ENCODE assay signal across 13 cellular contexts in the genomic region with DNA sequence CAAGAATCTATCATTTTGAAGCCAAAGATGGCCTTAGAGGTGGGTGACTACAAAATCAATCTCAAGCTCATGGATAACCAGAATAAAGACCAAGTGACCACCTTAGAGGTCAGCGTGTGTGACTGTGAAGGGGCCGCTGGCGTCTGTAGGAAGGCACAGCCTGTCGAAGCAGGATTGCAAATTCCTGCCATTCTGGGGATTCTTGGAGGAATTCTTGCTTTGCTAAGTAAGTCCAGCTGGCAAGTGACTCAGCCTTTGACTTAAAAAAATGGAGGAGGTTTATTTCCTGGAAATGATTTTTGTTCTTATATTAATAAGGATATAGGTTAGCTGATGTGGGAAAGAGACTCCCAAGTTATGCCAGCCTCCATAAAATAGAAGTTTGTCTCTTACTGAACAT. TPM values are rescaled to one million over a fixed set of nuclear protein-coding genes. Genes with fewer than 3 reads are reported as not detected.
A peak's percentile ranks its signal among the peaks of the same experiment; 100 is the strongest.
DNase-seq lines count a peak whose midpoint lies in the region; TF ChIP-seq lines count a peak whose summit lies in the region.
"Had no signal": no experiment of that assay in that cellular context is flagged by ENCODE, and none has a peak within 500 bp of the region (broad histone marks: within the 10 kb centered on the region; RNA-seq: fewer than 3 reads in every experiment).

No MANE protein-coding gene starts in this region.

- no peaks in the 10 kb centered on the region for H3K36me3 ChIP-seq in mesodermal cell (ENCODE audit: control insufficient read depth, insufficient read depth, low read length)
- H3K36me3 ChIP-seq: uterus had no signal

- 31 to 46% methylated on average over 4 of the region's 4 CpGs for WGBS in mesodermal cell (ENCODE audit: insufficient coverage in 2 of 2), 2 experiments

- H3K27ac ChIP-seq in mesodermal cell (ENCODE audit: low read depth, low read length, severe bottlenecking): peak overlapping the region; percentile 83
- no peak overlapping the region for H3K27ac ChIP-seq in substantia nigra (ENCODE audit: low read depth, low read length, poor library complexity, severe bottlenecking)
- H3K27ac ChIP-seq: uterus had no signal

- TF ChIP-seq CTCF in AG10803 (conservative IDR thresholded peaks at IDR 0.05; ENCODE audit: low read length): no peak

- peak overlapping the region; percentile 41 for H3K4me3 ChIP-seq in AG10803 (ENCODE audit: low read length)
- H3K4me3 ChIP-seq in mesodermal cell (ENCODE audit: extremely low read depth, insufficient read depth, low read length, poor library complexity, severe bottlenecking): no peak overlapping the region
- H3K4me3 ChIP-seq: uterus had no signal

- DNase-seq in AG10803 (ENCODE audit: low read depth): peak; percentile 96
- DNase-seq in LHCN-M2 (ENCODE audit: low read depth): peak; percentile 74
- DNase-seq in epidermal melanocyte (ENCODE audit: insufficient read length, low spot score): peak; percentile 32
- DNase-seq in substantia nigra (lab: John Stamatoyannopoulos, UW): no peak
- no peak for DNase-seq in NCI-H2171 treated with DMSO at 0.1 percent for 48 hours (lab: John Stamatoyannopoulos, UW)
- DNase-seq in mucosa of gallbladder (ENCODE audit: low spot score): no peak
- DNase-seq in stimulated activated CD4-positive, alpha-beta T cell treated with anti-CD3 and anti-CD28 coated beads, Interleukin-2, amount 100 ng/mL, for 48 hours: no peak
- DNase-seq: activated CD4-positive, alpha-beta T cell treated with anti-CD3 and anti-CD28 coated beads, Interleukin-2, amount 50 U/mL, for 4 hours; activated naive CD4-positive, alpha-beta T cell treated with anti-CD3 and anti-CD28 coated beads for 36 hours; CD8-positive, alpha-beta memory T cell; effector memory CD4-positive, alpha-beta T cell; uterus had no signal

- peaks cover 12% of the 10 kb centered on the region for H3K9me3 ChIP-seq in mesodermal cell (ENCODE audit: control insufficient read depth, low read length)
- H3K9me3 ChIP-seq: uterus had no signal

- H3K4me1 ChIP-seq in mesodermal cell (ENCODE audit: control insufficient read depth, insufficient read depth, low read length, poor library complexity, severe bottlenecking): peaks cover 7% of the 10 kb centered on the region
- H3K4me1 ChIP-seq: uterus had no signal

RNA-seq across cellular contexts. Expression of a gene that starts 19.9 kb away (rescaled TPM):
- total RNA-seq in LHCN-M2 (2014; rRNA removed) (14.6 and 14.9 TPM in 2 replicates), mucosa of gallbladder (11.0 TPM)
- polyA plus RNA-seq in LHCN-M2 (2012): 9.9 TPM
- 5.9 TPM for polyA plus RNA-seq in mesodermal cell (2013, experiment 1 of 2)
- 4.7 TPM for polyA plus RNA-seq in mesodermal cell (2013, experiment 2 of 2)

Comparison
In these comparisons a context has a peak if more than half of its experiments do, and no peak if none do; other contexts are left out.
1. DNase-seq: peak in AG10803 (single experiment), LHCN-M2 (single experiment) and epidermal melanocyte (single experiment); none in substantia nigra (0 of 49), NCI-H2171 treated with DMSO at 0.1 percent for 48 hours (single experiment), mucosa of gallbladder (single experiment) and stimulated activated CD4-positive, alpha-beta T cell treated with anti-CD3 and anti-CD28 coated beads, Interleukin-2, amount 100 ng/mL, for 48 hours (0 of 2).